Comparison of ENCODE assay signal across 8 cellular contexts in genomic region chr15:43776101-43776717, GRCh38. TPM values are rescaled to one million over a fixed set of nuclear protein-coding genes. Genes with fewer than 3 reads are reported as not detected.
DNase-seq lines count a peak whose midpoint lies in the region; ATAC-seq and TF ChIP-seq lines count a peak whose summit lies in the region.

No MANE protein-coding gene starts in this region.

- no peak overlapping the region for H3K27ac ChIP-seq in mesodermal cell (ENCODE audit: low read depth, low read length, severe bottlenecking)
- peak overlapping the region; percentile 87 for H3K27ac ChIP-seq in upper lobe of right lung

- H3K4me1 ChIP-seq in mesodermal cell (ENCODE audit: control insufficient read depth, insufficient read depth, low read length, poor library complexity, severe bottlenecking) (no peaks in the 10 kb centered on the region), upper lobe of right lung (peaks cover 8% of the 10 kb centered on the region)

- ATAC-seq in HG02759 (IDR thresholded peaks at IDR 0.05; ENCODE audit: unreplicated experiment) = peak; percentile 73
- ATAC-seq in upper lobe of right lung = peak; percentile 7

- peak; percentile 39 for DNase-seq in activated CD4-positive, alpha-beta T cell treated with anti-CD3 and anti-CD28 coated beads for 48 hours
- no peak for DNase-seq in activated CD4-positive, alpha-beta T cell treated with anti-CD3 and anti-CD28 coated beads, Interleukin-2, amount 50 U/mL, for 1 hour
- DNase-seq in NCI-H69 (lab: John Stamatoyannopoulos, UW) (peak; percentile 80), cerebellum (ENCODE audit: low spot score) (peak; percentile 16), upper lobe of right lung (peak; percentile 74), NCI-H446 (lab: John Stamatoyannopoulos, UW) (no peak)

- 7 to 11% methylated on average over 30 of the region's 35 CpGs for WGBS in mesodermal cell (ENCODE audit: insufficient coverage in 2 of 2), 2 experiments

- H3K4me3 ChIP-seq in mesodermal cell (ENCODE audit: extremely low read depth, insufficient read depth, low read length, poor library complexity, severe bottlenecking) (peak overlapping the region; percentile 46), upper lobe of right lung (peak overlapping the region; percentile 66)

- intact Hi-C loops in upper lobe of right lung (cut with DNase I) = no loop called here

- peaks cover 31% of the 10 kb centered on the region for H3K36me3 ChIP-seq in mesodermal cell (ENCODE audit: control insufficient read depth, insufficient read depth, low read length)
- H3K36me3 ChIP-seq in upper lobe of right lung = peaks cover 29% of the 10 kb centered on the region

- H3K9me3 ChIP-seq in mesodermal cell (ENCODE audit: control insufficient read depth, low read length) = no peaks in the 10 kb centered on the region
- no peaks in the 10 kb centered on the region for H3K9me3 ChIP-seq in upper lobe of right lung

- no peak for TF ChIP-seq CTCF in upper lobe of right lung (IDR thresholded peaks at IDR 0.05)

- H3K27me3 ChIP-seq in upper lobe of right lung = no peaks in the 10 kb centered on the region

RNA-seq across cellular contexts. Expression of gene ELL3, which starts 0.6 kb away (rescaled TPM):
- 0.73 TPM for total RNA-seq in cerebellum
- 0.88 TPM for polyA plus RNA-seq in mesodermal cell (2013, experiment 1 of 2)
- polyA plus RNA-seq in mesodermal cell (2013, experiment 2 of 2) = 0.76 TPM
- 4.3 TPM for total RNA-seq in upper lobe of right lung

RNA-seq across cellular contexts. Expression of gene SERF2, which starts 15.9 kb away (rescaled TPM):
- total RNA-seq in cerebellum = 71.6 TPM
- polyA plus RNA-seq in mesodermal cell (2013, experiment 1 of 2) = 1,040 TPM
- 905 TPM for polyA plus RNA-seq in mesodermal cell (2013, experiment 2 of 2)
- total RNA-seq in upper lobe of right lung = 769 TPM

RNA-seq across cellular contexts. Expression of gene SERINC4, which starts 23.8 kb away (rescaled TPM):
- not detected for total RNA-seq in cerebellum
- not detected for polyA plus RNA-seq in mesodermal cell (2013, experiment 1 of 2)
- not detected for polyA plus RNA-seq in mesodermal cell (2013, experiment 2 of 2)
- not detected for total RNA-seq in upper lobe of right lung

RNA-seq across cellular contexts. Expression of gene HYPK, which starts 24.2 kb away (rescaled TPM):
- total RNA-seq in cerebellum (8.9 TPM), upper lobe of right lung (11.3 TPM)
- polyA plus RNA-seq in mesodermal cell (2013, experiment 1 of 2) = 9.6 TPM
- polyA plus RNA-seq in mesodermal cell (2013, experiment 2 of 2) = 9.6 TPM

RNA-seq across cellular contexts. Expression of gene PDIA3, which starts 30.0 kb away (rescaled TPM):
- total RNA-seq in cerebellum (39.8 TPM), upper lobe of right lung (382 TPM)
- polyA plus RNA-seq in mesodermal cell (2013, experiment 1 of 2) = 694 TPM
- polyA plus RNA-seq in mesodermal cell (2013, experiment 2 of 2) = 737 TPM

Comparison
In these comparisons a context has a peak if more than half of its experiments do, and no peak if none do; other contexts are left out.
1. DNase-seq: peak in activated CD4-positive, alpha-beta T cell treated with anti-CD3 and anti-CD28 coated beads for 48 hours (single experiment), NCI-H69 (single experiment), cerebellum (single experiment) and upper lobe of right lung (single experiment); none in activated CD4-positive, alpha-beta T cell treated with anti-CD3 and anti-CD28 coated beads, Interleukin-2, amount 50 U/mL, for 1 hour (single experiment) and NCI-H446 (0 of 2).
2. RNA of gene SERF2, which starts 15.9 kb away (total RNA-seq): 769 TPM in upper lobe of right lung (single experiment); 71.6 TPM in cerebellum (single experiment); every median in the first group is over 10 times any median in the second.